13 cellular contexts compared by ENCODE assay signal in the genomic region with DNA sequence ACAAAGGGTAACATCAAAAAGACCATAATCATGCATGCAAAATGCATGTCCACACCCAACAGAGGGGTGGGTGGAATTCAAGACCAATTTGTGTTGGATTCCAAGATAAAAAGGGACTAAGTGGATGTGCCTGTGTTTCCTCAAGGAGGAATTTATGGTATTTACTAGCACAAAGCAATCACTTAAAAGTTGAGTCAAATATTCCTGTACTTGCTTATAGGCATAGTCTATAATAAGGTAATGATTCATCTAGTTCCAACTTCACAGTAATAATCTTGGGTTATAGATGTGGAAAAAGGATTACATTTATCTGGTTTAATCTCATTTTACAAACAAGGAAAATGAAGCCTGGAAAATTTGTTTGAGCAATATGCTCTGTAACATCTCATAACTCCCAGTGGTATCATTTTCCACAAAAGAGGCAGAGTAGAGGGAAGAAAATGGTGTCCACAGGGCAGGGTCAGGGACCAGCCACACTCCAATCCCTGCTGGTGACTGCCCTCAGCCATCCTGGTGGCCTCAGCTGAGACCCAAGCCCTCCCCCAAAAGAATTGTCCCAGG.
A peak's percentile ranks its signal among the peaks of the same experiment; 100 is the strongest.
DNase-seq lines count a peak whose midpoint lies in the region; ATAC-seq, FAIRE-seq and TF ChIP-seq lines count a peak whose summit lies in the region.
"Had no signal": no experiment of that assay in that cellular context is flagged by ENCODE, and none has a peak within 500 bp of the region (broad histone marks: within the 10 kb centered on the region; RNA-seq: fewer than 3 reads in every experiment).

No MANE protein-coding gene starts in this region.

- TF ChIP-seq CTCF in uterus (IDR thresholded peaks at IDR 0.05), result no peak
- no peak for TF ChIP-seq CTCF in suprapubic skin (IDR thresholded peaks at IDR 0.05)
- no peak for TF ChIP-seq CTCF in adrenal gland (IDR thresholded peaks at IDR 0.05)

- H3K27ac ChIP-seq in epithelial cell of prostate (peak overlapping the region; percentile 83), uterus (no peak overlapping the region), suprapubic skin (no peak overlapping the region), adrenal gland (no peak overlapping the region)
- H3K27ac ChIP-seq: parathyroid adenoma, PC-9 had no signal

- no peak for FAIRE-seq in RCC 7860 (lab: Jason Lieb, UNC)

- H3K27me3 ChIP-seq in uterus (no peaks in the 10 kb centered on the region), suprapubic skin (no peaks in the 10 kb centered on the region), adrenal gland (no peaks in the 10 kb centered on the region)

- TF ChIP-seq EP300 in suprapubic skin (IDR thresholded peaks at IDR 0.05), result no peak

- DNase-seq in ELR (ENCODE audit: low read depth), result peak; percentile 60
- DNase-seq in RCC 7860 (ENCODE audit: low spot score), result peak; percentile 22
- no peak for DNase-seq in epithelial cell of prostate (ENCODE audit: low read depth, low spot score)
- DNase-seq in sciatic nerve (ENCODE audit: low spot score), result no peak
- no peak for DNase-seq in uterus
- DNase-seq in midbrain (lab: John Stamatoyannopoulos, UW), result no peak
- DNase-seq in suprapubic skin (ENCODE audit: low spot score in 2 of 2), result no peak
- DNase-seq in adrenal gland, result no peak
- DNase-seq: activated CD4-positive, alpha-beta T cell treated with anti-CD3 and anti-CD28 coated beads, Interleukin-2, amount 50 U/mL, for 4 hours; caudate nucleus; NCI-H1092 had no signal

- H3K4me1 ChIP-seq in uterus (no peaks in the 10 kb centered on the region), suprapubic skin (peaks cover 25% of the 10 kb centered on the region), adrenal gland (replicated peaks in 1 of 2) (peaks cover 9 to 25% of the 10 kb centered on the region in 2 donors)
- H3K4me1 ChIP-seq: parathyroid adenoma had no signal

- H3K9me3 ChIP-seq in uterus (no peaks in the 10 kb centered on the region), suprapubic skin (no peaks in the 10 kb centered on the region), adrenal gland (replicated peaks in 1 of 3) (no peaks in the 10 kb centered on the region)

- H3K36me3 ChIP-seq in uterus, result no peaks in the 10 kb centered on the region
- no peaks in the 10 kb centered on the region for H3K36me3 ChIP-seq in suprapubic skin
- H3K36me3 ChIP-seq in adrenal gland (replicated peaks in 1 of 2), result no peaks in the 10 kb centered on the region

- peak; percentile 18 for ATAC-seq in sciatic nerve

- intact Hi-C loops in sciatic nerve (cut with DNase I), result no loop called here
- intact Hi-C loops in uterus (cut with DNase I; ENCODE audit: low total_unique reads), result no loop called here
- intact Hi-C loops in adrenal gland (cut with DNase I), result no loop called here

- TF ChIP-seq POLR2A in uterus (IDR thresholded peaks at IDR 0.05) (no peak), suprapubic skin (IDR thresholded peaks at IDR 0.05) (no peak), adrenal gland (IDR thresholded peaks at IDR 0.05) (no peak)

- H3K4me3 ChIP-seq in uterus (no peak overlapping the region), suprapubic skin (no peak overlapping the region), adrenal gland (no peak overlapping the region)
- H3K4me3 ChIP-seq: PC-9 had no signal

Comparison
In these comparisons a context has a peak if more than half of its experiments do, and no peak if none do; other contexts are left out.
1. DNase-seq: peak in ELR (single experiment) and RCC 7860 (single experiment); none in epithelial cell of prostate (single experiment), sciatic nerve (single experiment), uterus (0 of 2), midbrain (single experiment), suprapubic skin (0 of 2) and adrenal gland (0 of 7).